ENCODE assay signal across 1 cellular context in the genomic region with DNA sequence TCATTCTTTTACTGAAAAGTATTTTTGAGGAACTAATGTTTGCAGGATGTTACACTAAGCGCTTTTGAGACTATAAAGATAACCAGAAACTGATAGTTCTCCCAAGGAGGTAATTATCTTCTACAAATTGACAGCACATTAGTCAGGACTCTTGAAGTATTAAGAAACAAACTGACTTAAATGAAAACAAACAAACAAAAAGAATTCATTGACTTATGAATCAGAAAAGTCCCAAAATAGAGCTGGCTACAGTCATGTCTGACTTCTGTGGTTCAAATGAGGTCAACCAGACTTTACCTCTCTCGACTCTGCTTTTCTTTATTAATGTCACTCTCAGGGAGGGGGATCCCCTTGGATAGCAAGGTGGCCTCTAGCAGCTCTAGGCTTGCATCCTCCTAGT.
TF ChIP-seq lines count a peak whose summit lies in the region.

No MANE protein-coding gene starts in this region.

TF ChIP-seq in GM12878, 131 proteins besides CTCF, POLR2A, EP300 and RAD21 (continued from another document and continues in another):
- TF ChIP-seq WRNIP1 (IDR thresholded peaks at IDR 0.05; ENCODE audit: borderline replicate concordance, low read depth, low read length) (no peak), HDAC2 (IDR thresholded peaks at IDR 0.05) (no peak), NBN (IDR thresholded peaks at IDR 0.05) (no peak), GATAD2B (conservative IDR thresholded peaks at IDR 0.05; ENCODE audit: low read depth) (no peak), CHD1 (IDR thresholded peaks at IDR 0.05; ENCODE audit: low read depth, low read length) (no peak), NFXL1 (IDR thresholded peaks at IDR 0.05; ENCODE audit: borderline replicate concordance) (no peak), STAT3 (IDR thresholded peaks at IDR 0.05; ENCODE audit: low read depth, low read length) (no peak), MEF2B (IDR thresholded peaks at IDR 0.05; ENCODE audit: partially characterized antibody, poor library complexity, severe bottlenecking) (peak; percentile 93), MYC (IDR thresholded peaks at IDR 0.05; ENCODE audit: insufficient read depth, insufficient read length, insufficient replicate concordance, low read length, severe bottlenecking) (no peak), PAX8 (IDR thresholded peaks at IDR 0.05) (no peak), BACH1 (IDR thresholded peaks at IDR 0.05; ENCODE audit: borderline replicate concordance) (no peak), IRF4 (IDR thresholded peaks at IDR 0.05; ENCODE audit: low read depth, low read length) (peak; percentile 81), EED (IDR thresholded peaks at IDR 0.05; ENCODE audit: low read depth) (no peak), GABPA (IDR thresholded peaks at IDR 0.05; ENCODE audit: low read depth) (peak; percentile 62), TCF3 (IDR thresholded peaks at IDR 0.05; ENCODE audit: borderline replicate concordance, insufficient read depth, low read depth, low read length) (no peak), NFIC (IDR thresholded peaks at IDR 0.05; ENCODE audit: low read depth, low read length) (peak; percentile 94), FOXK2 (IDR thresholded peaks at IDR 0.05) (no peak), ZNF24 (IDR thresholded peaks at IDR 0.05) (no peak), CREM (IDR thresholded peaks at IDR 0.05; ENCODE audit: low read depth) (peak; percentile 60; the same call in 1 of the 2 replicates), SRF (IDR thresholded peaks at IDR 0.05; ENCODE audit: low read depth in 2 of 2, low read length in 2 of 2) (no peak), CEBPB (IDR thresholded peaks at IDR 0.05; ENCODE audit: borderline replicate concordance in 1 of 2, low read depth in 2 of 2, low read length in 2 of 2) (0 out of 4 replicates have a peak, but pooled peaks of 1 of the 2 experiments have one; percentile 46), FOXM1 (IDR thresholded peaks at IDR 0.05; ENCODE audit: low read depth, low read length) (peak; percentile 76; the same call in 1 of the 2 replicates), SMARCA5 (IDR thresholded peaks at IDR 0.05) (no peak), YY1 (IDR thresholded peaks at IDR 0.05; ENCODE audit: low read depth, low read length) (no peak), CREB1 (IDR thresholded peaks at IDR 0.05; ENCODE audit: low read depth) (0 out of 2 replicates have a peak, but pooled peaks have one; percentile 28), TAF1 (IDR thresholded peaks at IDR 0.05; ENCODE audit: borderline replicate concordance, low read depth, low read length) (no peak)
- TF ChIP-seq, protein P1, sequence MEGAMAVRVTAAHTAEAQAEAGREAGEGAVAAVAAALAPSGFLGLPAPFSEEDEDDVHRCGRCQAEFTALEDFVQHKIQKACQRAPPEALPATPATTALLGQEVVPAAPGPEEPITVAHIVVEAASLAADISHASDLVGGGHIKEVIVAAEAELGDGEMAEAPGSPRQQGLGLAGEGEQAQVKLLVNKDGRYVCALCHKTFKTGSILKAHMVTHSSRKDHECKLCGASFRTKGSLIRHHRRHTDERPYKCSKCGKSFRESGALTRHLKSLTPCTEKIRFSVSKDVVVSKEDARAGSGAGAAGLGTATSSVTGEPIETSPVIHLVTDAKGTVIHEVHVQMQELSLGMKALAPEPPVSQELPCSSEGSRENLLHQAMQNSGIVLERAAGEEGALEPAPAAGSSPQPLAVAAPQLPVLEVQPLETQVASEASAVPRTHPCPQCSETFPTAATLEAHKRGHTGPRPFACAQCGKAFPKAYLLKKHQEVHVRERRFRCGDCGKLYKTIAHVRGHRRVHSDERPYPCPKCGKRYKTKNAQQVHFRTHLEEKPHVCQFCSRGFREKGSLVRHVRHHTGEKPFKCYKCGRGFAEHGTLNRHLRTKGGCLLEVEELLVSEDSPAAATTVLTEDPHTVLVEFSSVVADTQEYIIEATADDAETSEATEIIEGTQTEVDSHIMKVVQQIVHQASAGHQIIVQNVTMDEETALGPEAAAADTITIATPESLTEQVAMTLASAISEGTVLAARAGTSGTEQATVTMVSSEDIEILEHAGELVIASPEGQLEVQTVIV (IDR thresholded peaks at IDR 0.05; ENCODE audit: borderline replicate concordance, partially characterized antibody): no peak
- TF ChIP-seq, protein P2, sequence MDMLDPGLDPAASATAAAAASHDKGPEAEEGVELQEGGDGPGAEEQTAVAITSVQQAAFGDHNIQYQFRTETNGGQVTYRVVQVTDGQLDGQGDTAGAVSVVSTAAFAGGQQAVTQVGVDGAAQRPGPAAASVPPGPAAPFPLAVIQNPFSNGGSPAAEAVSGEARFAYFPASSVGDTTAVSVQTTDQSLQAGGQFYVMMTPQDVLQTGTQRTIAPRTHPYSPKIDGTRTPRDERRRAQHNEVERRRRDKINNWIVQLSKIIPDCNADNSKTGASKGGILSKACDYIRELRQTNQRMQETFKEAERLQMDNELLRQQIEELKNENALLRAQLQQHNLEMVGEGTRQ (IDR thresholded peaks at IDR 0.05; ENCODE audit: borderline replicate concordance, low read depth, low read length): no peak
- TF ChIP-seq, protein P3, sequence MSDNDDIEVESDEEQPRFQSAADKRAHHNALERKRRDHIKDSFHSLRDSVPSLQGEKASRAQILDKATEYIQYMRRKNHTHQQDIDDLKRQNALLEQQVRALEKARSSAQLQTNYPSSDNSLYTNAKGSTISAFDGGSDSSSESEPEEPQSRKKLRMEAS (IDR thresholded peaks at IDR 0.05; ENCODE audit: low read depth, low read length): no peak
- TF ChIP-seq, protein P4, sequence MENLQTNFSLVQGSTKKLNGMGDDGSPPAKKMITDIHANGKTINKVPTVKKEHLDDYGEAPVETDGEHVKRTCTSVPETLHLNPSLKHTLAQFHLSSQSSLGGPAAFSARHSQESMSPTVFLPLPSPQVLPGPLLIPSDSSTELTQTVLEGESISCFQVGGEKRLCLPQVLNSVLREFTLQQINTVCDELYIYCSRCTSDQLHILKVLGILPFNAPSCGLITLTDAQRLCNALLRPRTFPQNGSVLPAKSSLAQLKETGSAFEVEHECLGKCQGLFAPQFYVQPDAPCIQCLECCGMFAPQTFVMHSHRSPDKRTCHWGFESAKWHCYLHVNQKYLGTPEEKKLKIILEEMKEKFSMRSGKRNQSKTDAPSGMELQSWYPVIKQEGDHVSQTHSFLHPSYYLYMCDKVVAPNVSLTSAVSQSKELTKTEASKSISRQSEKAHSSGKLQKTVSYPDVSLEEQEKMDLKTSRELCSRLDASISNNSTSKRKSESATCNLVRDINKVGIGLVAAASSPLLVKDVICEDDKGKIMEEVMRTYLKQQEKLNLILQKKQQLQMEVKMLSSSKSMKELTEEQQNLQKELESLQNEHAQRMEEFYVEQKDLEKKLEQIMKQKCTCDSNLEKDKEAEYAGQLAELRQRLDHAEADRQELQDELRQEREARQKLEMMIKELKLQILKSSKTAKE (IDR thresholded peaks at IDR 0.05; ENCODE audit: low read depth, poor library complexity, severe bottlenecking): peak; percentile 79
- TF ChIP-seq, protein P5, sequence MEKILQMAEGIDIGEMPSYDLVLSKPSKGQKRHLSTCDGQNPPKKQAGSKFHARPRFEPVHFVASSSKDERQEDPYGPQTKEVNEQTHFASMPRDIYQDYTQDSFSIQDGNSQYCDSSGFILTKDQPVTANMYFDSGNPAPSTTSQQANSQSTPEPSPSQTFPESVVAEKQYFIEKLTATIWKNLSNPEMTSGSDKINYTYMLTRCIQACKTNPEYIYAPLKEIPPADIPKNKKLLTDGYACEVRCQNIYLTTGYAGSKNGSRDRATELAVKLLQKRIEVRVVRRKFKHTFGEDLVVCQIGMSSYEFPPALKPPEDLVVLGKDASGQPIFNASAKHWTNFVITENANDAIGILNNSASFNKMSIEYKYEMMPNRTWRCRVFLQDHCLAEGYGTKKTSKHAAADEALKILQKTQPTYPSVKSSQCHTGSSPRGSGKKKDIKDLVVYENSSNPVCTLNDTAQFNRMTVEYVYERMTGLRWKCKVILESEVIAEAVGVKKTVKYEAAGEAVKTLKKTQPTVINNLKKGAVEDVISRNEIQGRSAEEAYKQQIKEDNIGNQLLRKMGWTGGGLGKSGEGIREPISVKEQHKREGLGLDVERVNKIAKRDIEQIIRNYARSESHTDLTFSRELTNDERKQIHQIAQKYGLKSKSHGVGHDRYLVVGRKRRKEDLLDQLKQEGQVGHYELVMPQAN (conservative IDR thresholded peaks at IDR 0.05): no peak
- TF ChIP-seq, protein P6, sequence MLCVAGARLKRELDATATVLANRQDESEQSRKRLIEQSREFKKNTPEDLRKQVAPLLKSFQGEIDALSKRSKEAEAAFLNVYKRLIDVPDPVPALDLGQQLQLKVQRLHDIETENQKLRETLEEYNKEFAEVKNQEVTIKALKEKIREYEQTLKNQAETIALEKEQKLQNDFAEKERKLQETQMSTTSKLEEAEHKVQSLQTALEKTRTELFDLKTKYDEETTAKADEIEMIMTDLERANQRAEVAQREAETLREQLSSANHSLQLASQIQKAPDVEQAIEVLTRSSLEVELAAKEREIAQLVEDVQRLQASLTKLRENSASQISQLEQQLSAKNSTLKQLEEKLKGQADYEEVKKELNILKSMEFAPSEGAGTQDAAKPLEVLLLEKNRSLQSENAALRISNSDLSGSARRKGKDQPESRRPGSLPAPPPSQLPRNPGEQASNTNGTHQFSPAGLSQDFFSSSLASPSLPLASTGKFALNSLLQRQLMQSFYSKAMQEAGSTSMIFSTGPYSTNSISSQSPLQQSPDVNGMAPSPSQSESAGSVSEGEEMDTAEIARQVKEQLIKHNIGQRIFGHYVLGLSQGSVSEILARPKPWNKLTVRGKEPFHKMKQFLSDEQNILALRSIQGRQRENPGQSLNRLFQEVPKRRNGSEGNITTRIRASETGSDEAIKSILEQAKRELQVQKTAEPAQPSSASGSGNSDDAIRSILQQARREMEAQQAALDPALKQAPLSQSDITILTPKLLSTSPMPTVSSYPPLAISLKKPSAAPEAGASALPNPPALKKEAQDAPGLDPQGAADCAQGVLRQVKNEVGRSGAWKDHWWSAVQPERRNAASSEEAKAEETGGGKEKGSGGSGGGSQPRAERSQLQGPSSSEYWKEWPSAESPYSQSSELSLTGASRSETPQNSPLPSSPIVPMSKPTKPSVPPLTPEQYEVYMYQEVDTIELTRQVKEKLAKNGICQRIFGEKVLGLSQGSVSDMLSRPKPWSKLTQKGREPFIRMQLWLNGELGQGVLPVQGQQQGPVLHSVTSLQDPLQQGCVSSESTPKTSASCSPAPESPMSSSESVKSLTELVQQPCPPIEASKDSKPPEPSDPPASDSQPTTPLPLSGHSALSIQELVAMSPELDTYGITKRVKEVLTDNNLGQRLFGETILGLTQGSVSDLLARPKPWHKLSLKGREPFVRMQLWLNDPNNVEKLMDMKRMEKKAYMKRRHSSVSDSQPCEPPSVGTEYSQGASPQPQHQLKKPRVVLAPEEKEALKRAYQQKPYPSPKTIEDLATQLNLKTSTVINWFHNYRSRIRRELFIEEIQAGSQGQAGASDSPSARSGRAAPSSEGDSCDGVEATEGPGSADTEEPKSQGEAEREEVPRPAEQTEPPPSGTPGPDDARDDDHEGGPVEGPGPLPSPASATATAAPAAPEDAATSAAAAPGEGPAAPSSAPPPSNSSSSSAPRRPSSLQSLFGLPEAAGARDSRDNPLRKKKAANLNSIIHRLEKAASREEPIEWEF (IDR thresholded peaks at IDR 0.05; ENCODE audit: insufficient replicate concordance, low read depth, low read length): no peak
- TF ChIP-seq, protein P7, sequence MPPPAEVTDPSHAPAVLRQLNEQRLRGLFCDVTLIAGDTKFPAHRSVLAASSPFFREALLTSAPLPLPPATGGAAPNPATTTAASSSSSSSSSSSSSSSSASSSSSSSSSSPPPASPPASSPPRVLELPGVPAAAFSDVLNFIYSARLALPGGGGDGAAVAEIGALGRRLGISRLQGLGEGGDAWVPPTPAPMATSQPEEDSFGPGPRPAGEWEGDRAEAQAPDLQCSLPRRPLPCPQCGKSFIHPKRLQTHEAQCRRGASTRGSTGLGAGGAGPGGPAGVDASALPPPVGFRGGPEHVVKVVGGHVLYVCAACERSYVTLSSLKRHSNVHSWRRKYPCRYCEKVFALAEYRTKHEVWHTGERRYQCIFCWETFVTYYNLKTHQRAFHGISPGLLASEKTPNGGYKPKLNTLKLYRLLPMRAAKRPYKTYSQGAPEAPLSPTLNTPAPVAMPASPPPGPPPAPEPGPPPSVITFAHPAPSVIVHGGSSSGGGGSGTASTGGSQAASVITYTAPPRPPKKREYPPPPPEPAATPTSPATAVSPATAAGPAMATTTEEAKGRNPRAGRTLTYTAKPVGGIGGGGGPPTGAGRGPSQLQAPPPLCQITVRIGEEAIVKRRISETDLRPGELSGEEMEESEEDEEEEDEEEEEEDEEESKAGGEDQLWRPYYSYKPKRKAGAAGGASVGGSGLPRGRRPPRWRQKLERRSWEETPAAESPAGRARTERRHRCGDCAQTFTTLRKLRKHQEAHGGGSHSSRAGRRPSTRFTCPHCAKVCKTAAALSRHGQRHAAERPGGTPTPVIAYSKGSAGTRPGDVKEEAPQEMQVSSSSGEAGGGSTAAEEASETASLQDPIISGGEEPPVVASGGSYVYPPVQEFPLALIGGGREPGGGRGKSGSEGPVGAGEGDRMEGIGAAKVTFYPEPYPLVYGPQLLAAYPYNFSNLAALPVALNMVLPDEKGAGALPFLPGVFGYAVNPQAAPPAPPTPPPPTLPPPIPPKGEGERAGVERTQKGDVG (CRISPR knock-in tag; IDR thresholded peaks at IDR 0.05): no peak
- TF ChIP-seq, protein P8, sequence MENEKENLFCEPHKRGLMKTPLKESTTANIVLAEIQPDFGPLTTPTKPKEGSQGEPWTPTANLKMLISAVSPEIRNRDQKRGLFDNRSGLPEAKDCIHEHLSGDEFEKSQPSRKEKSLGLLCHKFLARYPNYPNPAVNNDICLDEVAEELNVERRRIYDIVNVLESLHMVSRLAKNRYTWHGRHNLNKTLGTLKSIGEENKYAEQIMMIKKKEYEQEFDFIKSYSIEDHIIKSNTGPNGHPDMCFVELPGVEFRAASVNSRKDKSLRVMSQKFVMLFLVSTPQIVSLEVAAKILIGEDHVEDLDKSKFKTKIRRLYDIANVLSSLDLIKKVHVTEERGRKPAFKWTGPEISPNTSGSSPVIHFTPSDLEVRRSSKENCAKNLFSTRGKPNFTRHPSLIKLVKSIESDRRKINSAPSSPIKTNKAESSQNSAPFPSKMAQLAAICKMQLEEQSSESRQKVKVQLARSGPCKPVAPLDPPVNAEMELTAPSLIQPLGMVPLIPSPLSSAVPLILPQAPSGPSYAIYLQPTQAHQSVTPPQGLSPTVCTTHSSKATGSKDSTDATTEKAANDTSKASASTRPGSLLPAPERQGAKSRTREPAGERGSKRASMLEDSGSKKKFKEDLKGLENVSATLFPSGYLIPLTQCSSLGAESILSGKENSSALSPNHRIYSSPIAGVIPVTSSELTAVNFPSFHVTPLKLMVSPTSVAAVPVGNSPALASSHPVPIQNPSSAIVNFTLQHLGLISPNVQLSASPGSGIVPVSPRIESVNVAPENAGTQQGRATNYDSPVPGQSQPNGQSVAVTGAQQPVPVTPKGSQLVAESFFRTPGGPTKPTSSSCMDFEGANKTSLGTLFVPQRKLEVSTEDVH (IDR thresholded peaks at IDR 0.05; ENCODE audit: low read depth, partially characterized antibody): no peak
